ENCODE assay signal across 33 cellular contexts in genomic region chr9:86816868-86817267, GRCh38.
"Had no signal": no experiment of that assay in that cellular context is flagged by ENCODE, and none has a peak within 500 bp of the region (broad histone marks: within the 10 kb centered on the region; RNA-seq: fewer than 3 reads in every experiment).

No MANE protein-coding gene starts in this region.

- DNase-seq: activated effector memory CD4-positive, alpha-beta T cell treated with anti-CD3 and anti-CD28 coated beads, Interleukin-2, amount 50 U/mL, for 16 hours; activated effector memory CD4-positive, alpha-beta T cell treated with Interleukin-2 at 50 U/mL for 16 hours; activated gamma-delta T cell; activated gamma-delta T cell treated with Interleukin-2 at 50 U/mL for 16 hours; activated naive CD4-positive, alpha-beta T cell; activated naive CD4-positive, alpha-beta T cell treated with anti-CD3 and anti-CD28 coated beads for 36 hours; activated naive CD4-positive, alpha-beta T cell treated with anti-CD3 and anti-CD28 coated beads, Interleukin-2, amount 10 ng/mL, durations not matched to agents 7 days and 5 days; activated naive CD4-positive, alpha-beta T cell treated with anti-CD3 and anti-CD28 coated beads, Interleukin-2, amount 50 U/mL, for 16 hours; activated naive CD4-positive, alpha-beta T cell treated with Interleukin-2 at 50 U/mL for 16 hours; activated naive CD8-positive, alpha-beta T cell treated with anti-CD3 and anti-CD28 coated beads for 36 hours; activated naive CD8-positive, alpha-beta T cell treated with anti-CD3 and anti-CD28 coated beads, Interleukin-2, amount 10 ng/mL, durations not matched to agents 7 days and 5 days; activated naive CD8-positive, alpha-beta T cell treated with anti-CD3 and anti-CD28 coated beads, Interleukin-2, amount 50 U/mL, for 24 hours; activated T-cell treated with anti-CD3 and anti-CD28 coated beads, Interleukin-2, amount 50 U/mL, for 24 hours; activated T-cell treated with anti-CD3 and anti-CD28 coated beads, Interleukin-2, amount 50 U/mL, for 4 hours; activated T-cell treated with anti-CD3 and anti-CD28 coated beads, Interleukin-2, amount 50 U/mL, for 48 hours; activated T-cell treated with anti-CD3 and anti-CD28 coated beads, Interleukin-2, amount 50 U/mL, for 72 hours; adrenal gland; amniotic stem cell; amygdala; anterior cingulate cortex; aorta; body of pancreas; brain microvascular endothelial cell; caudate nucleus; central memory CD4-positive, alpha-beta T cell; cerebellar nuclear complex had no signal

- H3K27me3 ChIP-seq: adrenal gland, ascending aorta, body of pancreas, brain microvascular endothelial cell, breast epithelium, cardiac muscle cell had no signal

- H3K27ac ChIP-seq: adrenal gland, ascending aorta, body of pancreas, brain microvascular endothelial cell, breast epithelium, cardiac muscle cell had no signal

- H3K36me3 ChIP-seq: adrenal gland, ascending aorta, brain microvascular endothelial cell, breast epithelium, cardiac muscle cell had no signal

- ATAC-seq: activated naive CD4-positive, alpha-beta T cell treated with anti-CD3 and anti-CD28 coated beads, Interleukin-2, amount 50 U/mL, for 72 hours; activated naive CD8-positive, alpha-beta T cell treated with anti-CD3 and anti-CD28 coated beads, Interleukin-2, amount 50 U/mL, for 24 hours; activated T-cell treated with anti-CD3 and anti-CD28 coated beads, Interleukin-2, amount 50 U/mL, for 4 hours; activated T-cell treated with anti-CD3 and anti-CD28 coated beads, Interleukin-2, amount 50 U/mL, for 72 hours; activated T-helper 17 cell treated with anti-CD3 and anti-CD28 coated beads, Interleukin-2, amount 50 U/mL, for 72 hours; body of pancreas had no signal

- H3K9me3 ChIP-seq: adrenal gland, ascending aorta had no signal

- FAIRE-seq: astrocyte, bronchial epithelial cell had no signal

- H3K4me3 ChIP-seq: adrenal gland, ascending aorta, body of pancreas, breast epithelium, cardiac muscle cell had no signal

- H3K4me1 ChIP-seq: adrenal gland, body of pancreas, breast epithelium had no signal
